Comparison of ENCODE assay signal across 8 cellular contexts in genomic region chr19:19444694-19445155, GRCh38. TPM values are rescaled to one million over a fixed set of nuclear protein-coding genes. Genes with fewer than 3 reads are reported as not detected.
DNase-seq lines count a peak whose midpoint lies in the region; ATAC-seq, FAIRE-seq and TF ChIP-seq lines count a peak whose summit lies in the region.

No MANE protein-coding gene starts in this region.

- WGBS in GM23248 (ENCODE audit: low coverage in 1 of 2, low lambda C conversion rate in 2 of 2, missing lambda C conversion rate in 2 of 2), 2 experiments = 67 to 70% methylated on average over 3 of the region's 3 CpGs
- 91 to 95% methylated on average over 2 to 3 of the region's 3 CpGs for WGBS in endodermal cell (ENCODE audit: insufficient coverage in 1 of 2, insufficient read length in 1 of 2), 2 experiments

- H3K9ac ChIP-seq in GM23248 = peak overlapping the region; percentile 19; the same call in 1 of the 2 replicates
- H3K9ac ChIP-seq in endodermal cell (ENCODE audit: extremely low read depth, low read length, poor library complexity, severe bottlenecking) = no peak overlapping the region
- H3K9ac ChIP-seq in skeletal muscle satellite cell (ENCODE audit: low read depth, low read length) = peak overlapping the region; percentile 2

- H3K4me3 Mint-ChIP-seq in endodermal cell = no peak overlapping the region

- H3K27me3 ChIP-seq in GM23248 (replicated peaks; ENCODE audit: insufficient read depth) = no peaks in the 10 kb centered on the region
- H3K27me3 ChIP-seq in endodermal cell (ENCODE audit: control insufficient read depth, insufficient read depth, low read length, poor library complexity, severe bottlenecking) = no peaks in the 10 kb centered on the region
- H3K27me3 ChIP-seq in skeletal muscle satellite cell (ENCODE audit: control insufficient read depth, insufficient read depth, low read length) = no peaks in the 10 kb centered on the region

- H2AFZ ChIP-seq in GM23248 = no peak overlapping the region

- no peak for FAIRE-seq in frontal cortex (lab: Jason Lieb, UNC)

- H3K4me2 ChIP-seq in GM23248 (ENCODE audit: unreplicated experiment) = peak overlapping the region; percentile 10
- H3K4me2 ChIP-seq in skeletal muscle satellite cell (ENCODE audit: low read length) = peak overlapping the region; percentile 22

- H4K20me1 ChIP-seq in GM23248 (ENCODE audit: insufficient read depth) = no peaks in the 10 kb centered on the region; the same call in 1 of the 2 replicates

- peak; percentile 60 for DNase-seq in GM23248
- DNase-seq in OCI-M2 (lab: John Stamatoyannopoulos, UW; ENCODE audit: unreplicated experiment) = peak; percentile 68
- DNase-seq in endodermal cell = peak; percentile 55
- no peak for DNase-seq in HK-2 (ENCODE audit: unreplicated experiment)
- no peak for DNase-seq in frontal cortex (ENCODE audit: low spot score in 2 of 2)
- DNase-seq in KG1 (lab: John Stamatoyannopoulos, UW) = no peak

- H3K27ac Mint-ChIP-seq in endodermal cell = peak overlapping the region; percentile 76

- H3K36me3 ChIP-seq in GM23248 (ENCODE audit: low read depth) (no peaks in the 10 kb centered on the region), endodermal cell (ENCODE audit: control insufficient read depth, insufficient read depth, low read length) (no peaks in the 10 kb centered on the region), skeletal muscle satellite cell (ENCODE audit: insufficient read depth, low read length) (peaks cover 14% of the 10 kb centered on the region)

- ATAC-seq in GM18909 (IDR thresholded peaks at IDR 0.05; ENCODE audit: poor library complexity, unreplicated experiment) = no peak

- H3K79me2 ChIP-seq in GM23248 (ENCODE audit: insufficient read depth) = peaks cover 100% of the 10 kb centered on the region

- peaks cover 5% of the 10 kb centered on the region for H3K36me3 Mint-ChIP-seq in endodermal cell (ENCODE audit: low read depth)

- peak overlapping the region; percentile 44 for H3K27ac ChIP-seq in GM23248
- no peak overlapping the region for H3K27ac ChIP-seq in endodermal cell (ENCODE audit: low read depth, low read length)

- H3K27me3 Mint-ChIP-seq in endodermal cell (ENCODE audit: insufficient read depth) = no peaks in the 10 kb centered on the region

- peaks cover 20% of the 10 kb centered on the region for H3K4me1 ChIP-seq in GM23248 (ENCODE audit: insufficient read depth)
- no peaks in the 10 kb centered on the region for H3K4me1 ChIP-seq in endodermal cell (ENCODE audit: control insufficient read depth, insufficient read depth, low read length)
- H3K4me1 ChIP-seq in skeletal muscle satellite cell (ENCODE audit: control insufficient read depth, insufficient read depth, low read length) = peaks cover 39% of the 10 kb centered on the region

- H3K9me3 ChIP-seq in GM23248 (ENCODE audit: low read depth) (no peaks in the 10 kb centered on the region), endodermal cell (ENCODE audit: control insufficient read depth, low read length) (no peaks in the 10 kb centered on the region), skeletal muscle satellite cell (replicated peaks; ENCODE audit: low read length) (no peaks in the 10 kb centered on the region)

- H3F3A ChIP-seq in GM23248 (ENCODE audit: insufficient read depth) = peaks cover 18% of the 10 kb centered on the region

- H3K9me2 ChIP-seq in GM23248 (ENCODE audit: insufficient read depth) = no peaks in the 10 kb centered on the region

- H3K9me3 Mint-ChIP-seq in endodermal cell = no peaks in the 10 kb centered on the region

- H3K4me1 Mint-ChIP-seq in endodermal cell = peaks cover 22% of the 10 kb centered on the region

- no peak overlapping the region for H3K4me3 ChIP-seq in GM23248
- no peak overlapping the region for H3K4me3 ChIP-seq in endodermal cell (ENCODE audit: low read length)
- H3K4me3 ChIP-seq in skeletal muscle satellite cell (ENCODE audit: low read length) = no peak overlapping the region

- in situ Hi-C loops in GM23248 (cut with MboI) = no loop called here

- no peak for TF ChIP-seq CTCF in endodermal cell (conservative IDR thresholded peaks at IDR 0.05)

RNA-seq across cellular contexts. Expression of gene GATAD2A, which starts 39.2 kb away (rescaled TPM):
- total RNA-seq in GM23248 (2014; rRNA removed; shearing (Covaris generic)) = 42.7 and 52.1 TPM in 2 replicates
- polyA plus RNA-seq in GM23248 (2016; fragmentation: Nextera tagmentation; extraction: Ambion mirVana) = 13.9 and 15.4 TPM in 2 replicates
- total RNA-seq in endodermal cell (100 to 1,000 TPM; 115 to 126 TPM), frontal cortex (7.7 TPM)
- polyA plus RNA-seq in endodermal cell (2013, experiment 1 of 2) = 62.7 TPM
- polyA plus RNA-seq in endodermal cell (2013, experiment 2 of 2) = 56.7 TPM
- 61.4 and 71.2 TPM in 2 replicates for total RNA-seq in skeletal muscle satellite cell (2012; rRNA removed)

Comparison
In these comparisons a context has a peak if more than half of its experiments do, and no peak if none do; other contexts are left out.
1. DNase-seq: peak in GM23248 (single experiment), OCI-M2 (single experiment) and endodermal cell (single experiment); none in HK-2 (single experiment), frontal cortex (0 of 2) and KG1 (single experiment).